ENCODE assay signal across 1 cellular context in the genomic region with DNA sequence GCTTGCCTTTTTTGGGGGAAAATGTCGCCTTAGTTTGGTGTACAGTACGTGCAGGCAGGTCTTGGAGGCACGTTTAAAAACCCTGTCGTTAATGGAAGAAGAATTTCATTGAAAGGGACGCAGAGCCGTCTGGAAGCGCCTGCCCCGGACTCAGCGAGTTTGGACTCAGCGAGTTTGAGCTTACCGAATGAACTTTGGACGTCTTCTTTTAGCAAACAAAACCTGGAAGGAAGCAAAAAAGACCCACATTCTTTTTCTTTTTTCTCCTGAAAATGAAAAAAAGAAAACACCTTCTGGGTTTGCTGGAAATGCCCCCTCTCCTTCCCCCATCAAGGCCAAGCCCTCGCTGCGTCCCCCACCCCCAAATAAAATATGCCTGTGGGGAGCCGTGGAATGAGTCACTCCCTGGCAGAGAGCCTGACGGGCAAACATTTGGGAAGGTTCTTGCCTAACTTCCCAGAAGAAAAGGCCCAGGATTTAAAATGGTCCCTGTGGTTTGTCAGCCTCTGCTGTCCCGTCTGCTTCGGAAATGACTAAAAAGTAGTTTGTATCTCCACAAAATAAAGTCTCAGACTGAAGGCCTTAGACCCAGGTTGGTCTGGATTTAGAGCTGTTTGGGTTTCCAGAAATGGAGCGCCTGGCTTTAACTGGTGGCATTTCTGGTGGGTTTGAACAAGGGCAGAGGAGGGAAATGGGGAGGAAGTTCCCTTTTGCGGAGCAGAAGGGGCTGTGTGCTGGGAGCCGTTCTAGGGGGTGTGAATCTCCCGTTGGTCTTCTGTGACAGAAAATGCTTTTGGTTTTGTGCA.
TF ChIP-seq lines count a peak whose summit lies in the region.

No MANE protein-coding gene starts in this region.

TF ChIP-seq in HepG2, 621 proteins besides CTCF, POLR2A, EP300 and RAD21 (continued from another document and continues in another):
- TF ChIP-seq, protein P1, sequence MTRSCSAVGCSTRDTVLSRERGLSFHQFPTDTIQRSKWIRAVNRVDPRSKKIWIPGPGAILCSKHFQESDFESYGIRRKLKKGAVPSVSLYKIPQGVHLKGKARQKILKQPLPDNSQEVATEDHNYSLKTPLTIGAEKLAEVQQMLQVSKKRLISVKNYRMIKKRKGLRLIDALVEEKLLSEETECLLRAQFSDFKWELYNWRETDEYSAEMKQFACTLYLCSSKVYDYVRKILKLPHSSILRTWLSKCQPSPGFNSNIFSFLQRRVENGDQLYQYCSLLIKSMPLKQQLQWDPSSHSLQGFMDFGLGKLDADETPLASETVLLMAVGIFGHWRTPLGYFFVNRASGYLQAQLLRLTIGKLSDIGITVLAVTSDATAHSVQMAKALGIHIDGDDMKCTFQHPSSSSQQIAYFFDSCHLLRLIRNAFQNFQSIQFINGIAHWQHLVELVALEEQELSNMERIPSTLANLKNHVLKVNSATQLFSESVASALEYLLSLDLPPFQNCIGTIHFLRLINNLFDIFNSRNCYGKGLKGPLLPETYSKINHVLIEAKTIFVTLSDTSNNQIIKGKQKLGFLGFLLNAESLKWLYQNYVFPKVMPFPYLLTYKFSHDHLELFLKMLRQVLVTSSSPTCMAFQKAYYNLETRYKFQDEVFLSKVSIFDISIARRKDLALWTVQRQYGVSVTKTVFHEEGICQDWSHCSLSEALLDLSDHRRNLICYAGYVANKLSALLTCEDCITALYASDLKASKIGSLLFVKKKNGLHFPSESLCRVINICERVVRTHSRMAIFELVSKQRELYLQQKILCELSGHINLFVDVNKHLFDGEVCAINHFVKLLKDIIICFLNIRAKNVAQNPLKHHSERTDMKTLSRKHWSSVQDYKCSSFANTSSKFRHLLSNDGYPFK (CRISPR knock-in tag; IDR thresholded peaks at IDR 0.05; ENCODE audit: borderline replicate concordance), result no peak
- TF ChIP-seq FOXA1 (IDR thresholded peaks at IDR 0.05) (no peak), FOXA1 (CRISPR knock-in tag; IDR thresholded peaks at IDR 0.05) (0 out of 2 replicates have a peak, but pooled peaks have one; percentile 12), GFI1 (CRISPR knock-in tag; IDR thresholded peaks at IDR 0.05; ENCODE audit: borderline replicate concordance) (0 out of 2 replicates have a peak, but pooled peaks have one; percentile 65), DNMT1 (CRISPR knock-in tag; IDR thresholded peaks at IDR 0.05) (no peak), ZNF562 (CRISPR knock-in tag; IDR thresholded peaks at IDR 0.05; ENCODE audit: borderline replicate concordance) (no peak), MXI1 (IDR thresholded peaks at IDR 0.05; ENCODE audit: borderline replicate concordance, low read depth, low read length) (0 out of 3 replicates have a peak, but pooled peaks have one; percentile 28), AGO2 (optimal IDR thresholded peaks at IDR 0.05; ENCODE audit: low read depth, low read length) (no peak), ATRX (CRISPR knock-in tag; IDR thresholded peaks at IDR 0.05; ENCODE audit: borderline replicate concordance) (no peak), SNAI1 (CRISPR knock-in tag; IDR thresholded peaks at IDR 0.05; ENCODE audit: borderline replicate concordance) (no peak), FIP1L1 (IDR thresholded peaks at IDR 0.05; ENCODE audit: borderline replicate concordance, insufficient read depth, low read depth, low read length) (no peak), NPAS2 (CRISPR knock-in tag; IDR thresholded peaks at IDR 0.05; ENCODE audit: borderline replicate concordance) (no peak), SOX6 (IDR thresholded peaks at IDR 0.05) (no peak), SOX6 (CRISPR knock-in tag; IDR thresholded peaks at IDR 0.05) (0 out of 2 replicates have a peak, but pooled peaks have one; percentile 64), ZNF224 (CRISPR knock-in tag; IDR thresholded peaks at IDR 0.05) (no peak), MED13 (CRISPR knock-in tag; IDR thresholded peaks at IDR 0.05) (no peak), IRX3 (CRISPR knock-in tag; IDR thresholded peaks at IDR 0.05; ENCODE audit: borderline replicate concordance, low read depth) (no peak), ZNF460 (CRISPR knock-in tag; IDR thresholded peaks at IDR 0.05; ENCODE audit: borderline replicate concordance) (no peak), ZNF496 (CRISPR knock-in tag; IDR thresholded peaks at IDR 0.05; ENCODE audit: insufficient replicate concordance) (no peak), FOXK2 (IDR thresholded peaks at IDR 0.05) (no peak), ZNF577 (CRISPR knock-in tag; IDR thresholded peaks at IDR 0.05; ENCODE audit: borderline replicate concordance, low read depth) (no peak), HNF4A (CRISPR knock-in tag; IDR thresholded peaks at IDR 0.05) (peak; percentile 77), KMT2B (CRISPR knock-in tag; IDR thresholded peaks at IDR 0.05) (no peak)
- TF ChIP-seq, protein P2, sequence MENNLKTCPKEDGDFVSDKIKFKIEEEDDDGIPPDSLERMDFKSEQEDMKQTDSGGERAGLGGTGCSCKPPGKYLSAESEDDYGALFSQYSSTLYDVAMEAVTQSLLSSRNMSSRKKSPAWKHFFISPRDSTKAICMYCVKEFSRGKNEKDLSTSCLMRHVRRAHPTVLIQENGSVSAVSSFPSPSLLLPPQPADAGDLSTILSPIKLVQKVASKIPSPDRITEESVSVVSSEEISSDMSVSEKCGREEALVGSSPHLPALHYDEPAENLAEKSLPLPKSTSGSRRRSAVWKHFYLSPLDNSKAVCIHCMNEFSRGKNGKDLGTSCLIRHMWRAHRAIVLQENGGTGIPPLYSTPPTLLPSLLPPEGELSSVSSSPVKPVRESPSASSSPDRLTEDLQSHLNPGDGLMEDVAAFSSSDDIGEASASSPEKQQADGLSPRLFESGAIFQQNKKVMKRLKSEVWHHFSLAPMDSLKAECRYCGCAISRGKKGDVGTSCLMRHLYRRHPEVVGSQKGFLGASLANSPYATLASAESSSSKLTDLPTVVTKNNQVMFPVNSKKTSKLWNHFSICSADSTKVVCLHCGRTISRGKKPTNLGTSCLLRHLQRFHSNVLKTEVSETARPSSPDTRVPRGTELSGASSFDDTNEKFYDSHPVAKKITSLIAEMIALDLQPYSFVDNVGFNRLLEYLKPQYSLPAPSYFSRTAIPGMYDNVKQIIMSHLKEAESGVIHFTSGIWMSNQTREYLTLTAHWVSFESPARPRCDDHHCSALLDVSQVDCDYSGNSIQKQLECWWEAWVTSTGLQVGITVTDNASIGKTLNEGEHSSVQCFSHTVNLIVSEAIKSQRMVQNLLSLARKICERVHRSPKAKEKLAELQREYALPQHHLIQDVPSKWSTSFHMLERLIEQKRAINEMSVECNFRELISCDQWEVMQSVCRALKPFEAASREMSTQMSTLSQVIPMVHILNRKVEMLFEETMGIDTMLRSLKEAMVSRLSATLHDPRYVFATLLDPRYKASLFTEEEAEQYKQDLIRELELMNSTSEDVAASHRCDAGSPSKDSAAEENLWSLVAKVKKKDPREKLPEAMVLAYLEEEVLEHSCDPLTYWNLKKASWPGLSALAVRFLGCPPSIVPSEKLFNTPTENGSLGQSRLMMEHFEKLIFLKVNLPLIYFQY (CRISPR knock-in tag; IDR thresholded peaks at IDR 0.05; ENCODE audit: borderline replicate concordance), result no peak
- TF ChIP-seq, protein P3, sequence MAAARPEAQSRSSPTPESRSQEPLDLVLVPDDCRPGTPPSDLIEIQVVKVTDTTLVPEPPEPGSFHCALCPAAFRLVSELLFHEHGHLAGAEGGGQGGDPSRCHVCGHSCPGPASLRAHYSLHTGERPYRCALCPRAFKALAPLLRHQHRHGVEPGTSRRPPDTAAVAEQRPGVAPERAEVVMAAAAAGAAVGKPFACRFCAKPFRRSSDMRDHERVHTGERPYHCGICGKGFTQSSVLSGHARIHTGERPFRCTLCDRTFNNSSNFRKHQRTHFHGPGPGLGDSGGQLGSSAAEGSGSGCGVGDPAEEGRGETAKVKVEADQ (CRISPR knock-in tag; IDR thresholded peaks at IDR 0.05; ENCODE audit: borderline replicate concordance), result no peak
- TF ChIP-seq, protein P4, sequence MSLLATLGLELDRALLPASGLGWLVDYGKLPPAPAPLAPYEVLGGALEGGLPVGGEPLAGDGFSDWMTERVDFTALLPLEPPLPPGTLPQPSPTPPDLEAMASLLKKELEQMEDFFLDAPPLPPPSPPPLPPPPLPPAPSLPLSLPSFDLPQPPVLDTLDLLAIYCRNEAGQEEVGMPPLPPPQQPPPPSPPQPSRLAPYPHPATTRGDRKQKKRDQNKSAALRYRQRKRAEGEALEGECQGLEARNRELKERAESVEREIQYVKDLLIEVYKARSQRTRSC (CRISPR knock-in tag; IDR thresholded peaks at IDR 0.05; ENCODE audit: low read depth), result no peak
- TF ChIP-seq, protein P5, sequence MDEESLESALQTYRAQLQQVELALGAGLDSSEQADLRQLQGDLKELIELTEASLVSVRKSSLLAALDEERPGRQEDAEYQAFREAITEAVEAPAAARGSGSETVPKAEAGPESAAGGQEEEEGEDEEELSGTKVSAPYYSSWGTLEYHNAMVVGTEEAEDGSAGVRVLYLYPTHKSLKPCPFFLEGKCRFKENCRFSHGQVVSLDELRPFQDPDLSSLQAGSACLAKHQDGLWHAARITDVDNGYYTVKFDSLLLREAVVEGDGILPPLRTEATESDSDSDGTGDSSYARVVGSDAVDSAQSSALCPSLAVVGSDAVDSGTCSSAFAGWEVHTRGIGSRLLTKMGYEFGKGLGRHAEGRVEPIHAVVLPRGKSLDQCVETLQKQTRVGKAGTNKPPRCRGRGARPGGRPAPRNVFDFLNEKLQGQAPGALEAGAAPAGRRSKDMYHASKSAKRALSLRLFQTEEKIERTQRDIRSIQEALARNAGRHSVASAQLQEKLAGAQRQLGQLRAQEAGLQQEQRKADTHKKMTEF (CRISPR knock-in tag; IDR thresholded peaks at IDR 0.05), result 0 out of 2 replicates have a peak, but pooled peaks have one; percentile 41
- TF ChIP-seq, protein P6, sequence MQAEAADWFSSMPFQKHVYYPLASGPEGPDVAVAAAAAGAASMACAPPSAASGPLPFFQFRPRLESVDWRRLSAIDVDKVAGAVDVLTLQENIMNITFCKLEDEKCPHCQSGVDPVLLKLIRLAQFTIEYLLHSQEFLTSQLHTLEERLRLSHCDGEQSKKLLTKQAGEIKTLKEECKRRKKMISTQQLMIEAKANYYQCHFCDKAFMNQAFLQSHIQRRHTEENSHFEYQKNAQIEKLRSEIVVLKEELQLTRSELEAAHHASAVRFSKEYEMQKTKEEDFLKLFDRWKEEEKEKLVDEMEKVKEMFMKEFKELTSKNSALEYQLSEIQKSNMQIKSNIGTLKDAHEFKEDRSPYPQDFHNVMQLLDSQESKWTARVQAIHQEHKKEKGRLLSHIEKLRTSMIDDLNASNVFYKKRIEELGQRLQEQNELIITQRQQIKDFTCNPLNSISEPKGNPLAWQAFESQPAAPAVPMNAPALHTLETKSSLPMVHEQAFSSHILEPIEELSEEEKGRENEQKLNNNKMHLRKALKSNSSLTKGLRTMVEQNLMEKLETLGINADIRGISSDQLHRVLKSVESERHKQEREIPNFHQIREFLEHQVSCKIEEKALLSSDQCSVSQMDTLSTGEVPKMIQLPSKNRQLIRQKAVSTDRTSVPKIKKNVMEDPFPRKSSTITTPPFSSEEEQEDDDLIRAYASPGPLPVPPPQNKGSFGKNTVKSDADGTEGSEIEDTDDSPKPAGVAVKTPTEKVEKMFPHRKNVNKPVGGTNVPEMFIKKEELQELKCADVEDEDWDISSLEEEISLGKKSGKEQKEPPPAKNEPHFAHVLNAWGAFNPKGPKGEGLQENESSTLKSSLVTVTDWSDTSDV (CRISPR knock-in tag; IDR thresholded peaks at IDR 0.05), result no peak
- TF ChIP-seq, protein P7, sequence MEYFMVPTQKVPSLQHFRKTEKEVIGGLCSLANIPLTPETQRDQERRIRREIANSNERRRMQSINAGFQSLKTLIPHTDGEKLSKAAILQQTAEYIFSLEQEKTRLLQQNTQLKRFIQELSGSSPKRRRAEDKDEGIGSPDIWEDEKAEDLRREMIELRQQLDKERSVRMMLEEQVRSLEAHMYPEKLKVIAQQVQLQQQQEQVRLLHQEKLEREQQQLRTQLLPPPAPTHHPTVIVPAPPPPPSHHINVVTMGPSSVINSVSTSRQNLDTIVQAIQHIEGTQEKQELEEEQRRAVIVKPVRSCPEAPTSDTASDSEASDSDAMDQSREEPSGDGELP (IDR thresholded peaks at IDR 0.05; ENCODE audit: borderline replicate concordance, low read depth), result peak; percentile 11; the same call in 1 of the 2 replicates
- TF ChIP-seq, protein P8, sequence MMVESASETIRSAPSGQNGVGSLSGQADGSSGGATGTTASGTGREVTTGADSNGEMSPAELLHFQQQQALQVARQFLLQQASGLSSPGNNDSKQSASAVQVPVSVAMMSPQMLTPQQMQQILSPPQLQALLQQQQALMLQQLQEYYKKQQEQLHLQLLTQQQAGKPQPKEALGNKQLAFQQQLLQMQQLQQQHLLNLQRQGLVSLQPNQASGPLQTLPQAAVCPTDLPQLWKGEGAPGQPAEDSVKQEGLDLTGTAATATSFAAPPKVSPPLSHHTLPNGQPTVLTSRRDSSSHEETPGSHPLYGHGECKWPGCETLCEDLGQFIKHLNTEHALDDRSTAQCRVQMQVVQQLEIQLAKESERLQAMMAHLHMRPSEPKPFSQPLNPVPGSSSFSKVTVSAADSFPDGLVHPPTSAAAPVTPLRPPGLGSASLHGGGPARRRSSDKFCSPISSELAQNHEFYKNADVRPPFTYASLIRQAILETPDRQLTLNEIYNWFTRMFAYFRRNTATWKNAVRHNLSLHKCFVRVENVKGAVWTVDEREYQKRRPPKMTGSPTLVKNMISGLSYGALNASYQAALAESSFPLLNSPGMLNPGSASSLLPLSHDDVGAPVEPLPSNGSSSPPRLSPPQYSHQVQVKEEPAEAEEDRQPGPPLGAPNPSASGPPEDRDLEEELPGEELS (CRISPR knock-in tag; IDR thresholded peaks at IDR 0.05), result peak; percentile 51; the same call in 1 of the 2 replicates
- TF ChIP-seq, protein P9, sequence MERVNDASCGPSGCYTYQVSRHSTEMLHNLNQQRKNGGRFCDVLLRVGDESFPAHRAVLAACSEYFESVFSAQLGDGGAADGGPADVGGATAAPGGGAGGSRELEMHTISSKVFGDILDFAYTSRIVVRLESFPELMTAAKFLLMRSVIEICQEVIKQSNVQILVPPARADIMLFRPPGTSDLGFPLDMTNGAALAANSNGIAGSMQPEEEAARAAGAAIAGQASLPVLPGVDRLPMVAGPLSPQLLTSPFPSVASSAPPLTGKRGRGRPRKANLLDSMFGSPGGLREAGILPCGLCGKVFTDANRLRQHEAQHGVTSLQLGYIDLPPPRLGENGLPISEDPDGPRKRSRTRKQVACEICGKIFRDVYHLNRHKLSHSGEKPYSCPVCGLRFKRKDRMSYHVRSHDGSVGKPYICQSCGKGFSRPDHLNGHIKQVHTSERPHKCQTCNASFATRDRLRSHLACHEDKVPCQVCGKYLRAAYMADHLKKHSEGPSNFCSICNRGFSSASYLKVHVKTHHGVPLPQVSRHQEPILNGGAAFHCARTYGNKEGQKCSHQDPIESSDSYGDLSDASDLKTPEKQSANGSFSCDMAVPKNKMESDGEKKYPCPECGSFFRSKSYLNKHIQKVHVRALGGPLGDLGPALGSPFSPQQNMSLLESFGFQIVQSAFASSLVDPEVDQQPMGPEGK (CRISPR knock-in tag; IDR thresholded peaks at IDR 0.05), result peak; percentile 98
- TF ChIP-seq, protein P10, sequence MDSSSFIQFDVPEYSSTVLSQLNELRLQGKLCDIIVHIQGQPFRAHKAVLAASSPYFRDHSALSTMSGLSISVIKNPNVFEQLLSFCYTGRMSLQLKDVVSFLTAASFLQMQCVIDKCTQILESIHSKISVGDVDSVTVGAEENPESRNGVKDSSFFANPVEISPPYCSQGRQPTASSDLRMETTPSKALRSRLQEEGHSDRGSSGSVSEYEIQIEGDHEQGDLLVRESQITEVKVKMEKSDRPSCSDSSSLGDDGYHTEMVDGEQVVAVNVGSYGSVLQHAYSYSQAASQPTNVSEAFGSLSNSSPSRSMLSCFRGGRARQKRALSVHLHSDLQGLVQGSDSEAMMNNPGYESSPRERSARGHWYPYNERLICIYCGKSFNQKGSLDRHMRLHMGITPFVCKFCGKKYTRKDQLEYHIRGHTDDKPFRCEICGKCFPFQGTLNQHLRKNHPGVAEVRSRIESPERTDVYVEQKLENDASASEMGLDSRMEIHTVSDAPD (CRISPR knock-in tag; IDR thresholded peaks at IDR 0.05), result no peak
